ENCODE assay signal across 18 cellular contexts in genomic region chr4:153010137-153010536, GRCh38.
"Had no signal": no experiment of that assay in that cellular context is flagged by ENCODE, and none has a peak within 500 bp of the region (broad histone marks: within the 10 kb centered on the region; RNA-seq: fewer than 3 reads in every experiment).

No MANE protein-coding gene starts in this region.

- H3K27me3 Mint-ChIP-seq: central memory CD8-positive, alpha-beta T cell; stimulated activated naive B cell treated with anti-CD40 and anti-IgM and Interleukin-4, amounts not matched to agents 10 μg/mL and 1 μg/mL and 100 μg/mL, for 72 hours; T-helper 17 cell had no signal

- H3K27ac Mint-ChIP-seq: activated naive CD4-positive, alpha-beta T cell treated with anti-CD3 and anti-CD28 coated beads for 36 hours; neural progenitor cell; progenitor cell of endocrine pancreas; stimulated activated naive B cell treated with anti-CD40 and anti-IgM and Interleukin-4, amounts not matched to agents 10 μg/mL and 1 μg/mL and 100 μg/mL, for 72 hours; T-helper 17 cell had no signal

- ATAC-seq: activated T-cell treated with anti-CD3 and anti-CD28 coated beads, Interleukin-2, amount 50 U/mL, for 4 hours; left lobe of liver; stimulated activated naive B cell treated with anti-CD40 and anti-IgM and Interleukin-4, amounts not matched to agents 10 μg/mL and 1 μg/mL and 100 μg/mL, for 72 hours; T-helper 17 cell; upper lobe of right lung had no signal

- H3K4me1 Mint-ChIP-seq: central memory CD8-positive, alpha-beta T cell; T-helper 17 cell had no signal

- H3K9me3 Mint-ChIP-seq: activated naive CD4-positive, alpha-beta T cell treated with anti-CD3 and anti-CD28 coated beads for 36 hours; central memory CD8-positive, alpha-beta T cell had no signal

- H3K36me3 Mint-ChIP-seq: neural progenitor cell had no signal

- FAIRE-seq: endometrium, frontal cortex, kidney, TTC549 had no signal

- DNase-seq: activated CD4-positive, alpha-beta T cell treated with anti-CD3 and anti-CD28 coated beads, Interleukin-2, amount 50 U/mL, for 1 hour; activated CD4-positive, CD25-positive, alpha-beta regulatory T cell; activated CD8-positive, alpha-beta memory T cell treated with anti-CD3 and anti-CD28 coated beads, Interleukin-2, amount 50 U/mL, for 4 hours; activated naive CD4-positive, alpha-beta T cell treated with anti-CD3 and anti-CD28 coated beads for 36 hours; activated T-cell treated with anti-CD3 and anti-CD28 coated beads, Interleukin-2, amount 50 U/mL, for 4 hours; cortex of kidney; head of caudate nucleus; kidney; stimulated activated naive B cell treated with anti-CD40 and anti-IgM and Interleukin-4, amounts not matched to agents 10 μg/mL and 1 μg/mL and 100 μg/mL, for 72 hours; T-helper 17 cell; upper lobe of right lung had no signal

- H3K4me3 Mint-ChIP-seq: activated naive CD4-positive, alpha-beta T cell treated with anti-CD3 and anti-CD28 coated beads for 36 hours; activated T-cell treated with anti-CD3 and anti-CD28 coated beads, Interleukin-2, amount 50 U/mL, for 4 hours; central memory CD8-positive, alpha-beta T cell; neural progenitor cell; stimulated activated naive B cell treated with anti-CD40 and anti-IgM and Interleukin-4, amounts not matched to agents 10 μg/mL and 1 μg/mL and 100 μg/mL, for 72 hours; T-helper 17 cell had no signal
